22 cellular contexts compared by ENCODE assay signal in genomic region chr10:101558671-101559595, GRCh38. TPM values are rescaled to one million over a fixed set of nuclear protein-coding genes. Genes with fewer than 3 reads are reported as not detected.
DNase-seq lines count a peak whose midpoint lies in the region; ATAC-seq and TF ChIP-seq lines count a peak whose summit lies in the region.
"Had no signal": no experiment of that assay in that cellular context is flagged by ENCODE, and none has a peak within 500 bp of the region (broad histone marks: within the 10 kb centered on the region; RNA-seq: fewer than 3 reads in every experiment).

No MANE protein-coding gene starts in this region.

- ATAC-seq in stimulated activated naive CD8-positive, alpha-beta T cell treated with anti-CD3 and anti-CD28 coated beads, Interleukin-15, amount 100 ng/mL, for 72 hours, result no peak
- no peak for ATAC-seq in stimulated activated naive CD8-positive, alpha-beta T cell treated with anti-CD3 and anti-CD28 coated beads, Interleukin-15, Interleukin-2, amounts not matched to agents 100 U/mL and 50 U/mL, for 24 hours
- ATAC-seq: upper lobe of right lung had no signal

- H3K4me1 Mint-ChIP-seq in stimulated activated naive CD8-positive, alpha-beta T cell treated with anti-CD3 and anti-CD28 coated beads, Interleukin-15, amount 100 ng/mL, for 72 hours, result peaks cover 24% of the 10 kb centered on the region
- peaks cover 30% of the 10 kb centered on the region for H3K4me1 Mint-ChIP-seq in type B pancreatic cell (ENCODE audit: unreplicated experiment)
- H3K4me1 Mint-ChIP-seq: endodermal cell had no signal

- DNase-seq in stimulated activated naive CD8-positive, alpha-beta T cell treated with anti-CD3 and anti-CD28 coated beads, Interleukin-15, amount 100 ng/mL, for 72 hours, result no peak
- no peak for DNase-seq in stimulated activated naive CD8-positive, alpha-beta T cell treated with anti-CD3 and anti-CD28 coated beads, Interleukin-15, Interleukin-2, amounts not matched to agents 100 U/mL and 50 U/mL, for 24 hours
- peak; percentile 91 for DNase-seq in SK-N-DZ (ENCODE audit: low spot score)
- DNase-seq in erythroblast (lab: John Stamatoyannopoulos, UW), result no peak
- DNase-seq in type B pancreatic cell (ENCODE audit: extremely low spot score, unreplicated experiment), result peak; percentile 42
- no peak for DNase-seq in NOMO-1 treated with dmso at 0.1 percent for 144 hours (lab: John Stamatoyannopoulos, UW; ENCODE audit: unreplicated experiment)
- DNase-seq in transverse colon, result no peak
- DNase-seq in RKO (ENCODE audit: low spot score), result no peak
- DNase-seq: activated CD4-positive, CD25-positive, alpha-beta regulatory T cell; COR-L47; endodermal cell; immature natural killer cell; NCI-H1436 treated with DMSO at 0.1 percent for 48 hours; stimulated activated CD4-positive, alpha-beta T cell treated with anti-CD3 and anti-CD28 coated beads, Interleukin-1b, Interleukin-23, amount 100 ng/mL, for 48 hours; T1000; upper lobe of right lung had no signal

- H3K9me3 ChIP-seq in transverse colon, result no peaks in the 10 kb centered on the region
- H3K9me3 ChIP-seq: heart left ventricle, SJCRH30, upper lobe of right lung had no signal

- H3K36me3 Mint-ChIP-seq in type B pancreatic cell, result peaks cover 16% of the 10 kb centered on the region

- H3K27me3 Mint-ChIP-seq in stimulated activated naive CD8-positive, alpha-beta T cell treated with anti-CD3 and anti-CD28 coated beads, Interleukin-15, amount 100 ng/mL, for 72 hours, result peaks cover 5% of the 10 kb centered on the region
- peaks cover 18% of the 10 kb centered on the region for H3K27me3 Mint-ChIP-seq in type B pancreatic cell

- no peak for TF ChIP-seq CTCF in type B pancreatic cell (conservative IDR thresholded peaks at IDR 0.05)
- no peak for TF ChIP-seq CTCF in transverse colon (IDR thresholded peaks at IDR 0.05)

- peaks cover 16% of the 10 kb centered on the region for H3K27me3 ChIP-seq in transverse colon
- H3K27me3 ChIP-seq: SJCRH30, upper lobe of right lung had no signal

- TF ChIP-seq EP300 in transverse colon (IDR thresholded peaks at IDR 0.05; ENCODE audit: low read depth), result no peak

- H3K27ac ChIP-seq in transverse colon, result no peak overlapping the region
- H3K27ac ChIP-seq: heart left ventricle, parathyroid adenoma, SJCRH30, upper lobe of right lung had no signal

- H3K9me3 Mint-ChIP-seq in stimulated activated naive CD8-positive, alpha-beta T cell treated with anti-CD3 and anti-CD28 coated beads, Interleukin-15, amount 100 ng/mL, for 72 hours, result no peaks in the 10 kb centered on the region
- no peaks in the 10 kb centered on the region for H3K9me3 Mint-ChIP-seq in type B pancreatic cell
- H3K9me3 Mint-ChIP-seq: activated naive CD4-positive, alpha-beta T cell treated with anti-CD3 and anti-CD28 coated beads for 36 hours; endodermal cell; immature natural killer cell; stimulated activated naive CD8-positive, alpha-beta T cell treated with anti-CD3 and anti-CD28 coated beads, Interleukin-15, Interleukin-2, amounts not matched to agents 100 ng/mL and 50 ng/mL, for 24 hours had no signal

- in situ Hi-C loops in transverse colon (cut with MboI; ENCODE audit: low pct_ligation_motif_present in 1 of 4, low pct_unique_long_range_greater_than_20kb in 1 of 4, low sequenced_read_pairs in 3 of 4), result loop anchor here (25.0 kb wide), 3 partner anchors 247 to 347 kb away; no protein-coding TSS in a partner anchor

- TF ChIP-seq POLR2A in erythroblast (IDR thresholded peaks at IDR 0.05; ENCODE audit: low read length) (peak; percentile 3), transverse colon (IDR thresholded peaks at IDR 0.05) (no peak)

- WGBS in transverse colon (ENCODE audit: low coverage in 1 of 2), 2 donors, result 50% methylated on average over 18 of the region's 18 CpGs; no CpG with 5 or more reads in 1 of the 2 donors

- H3K4me3 Mint-ChIP-seq in stimulated activated naive CD8-positive, alpha-beta T cell treated with anti-CD3 and anti-CD28 coated beads, Interleukin-15, amount 100 ng/mL, for 72 hours, result no peak overlapping the region
- H3K4me3 Mint-ChIP-seq in type B pancreatic cell, result no peak overlapping the region
- H3K4me3 Mint-ChIP-seq: activated naive CD4-positive, alpha-beta T cell treated with anti-CD3 and anti-CD28 coated beads for 36 hours; endodermal cell; stimulated activated naive CD8-positive, alpha-beta T cell treated with anti-CD3 and anti-CD28 coated beads, Interleukin-15, Interleukin-2, amounts not matched to agents 100 ng/mL and 50 ng/mL, for 24 hours had no signal

- intact Hi-C loops in transverse colon (cut with DNase I; ENCODE audit: low total_unique reads), result no loop called here

- H3K36me3 ChIP-seq in transverse colon, result no peaks in the 10 kb centered on the region
- H3K36me3 ChIP-seq: SJCRH30, upper lobe of right lung had no signal

- peak overlapping the region; percentile 1 to 45 for H3K27ac Mint-ChIP-seq in stimulated activated naive CD8-positive, alpha-beta T cell treated with anti-CD3 and anti-CD28 coated beads, Interleukin-15, amount 100 ng/mL, for 72 hours
- no peak overlapping the region for H3K27ac Mint-ChIP-seq in type B pancreatic cell
- H3K27ac Mint-ChIP-seq: activated naive CD4-positive, alpha-beta T cell treated with anti-CD3 and anti-CD28 coated beads for 36 hours; endodermal cell; stimulated activated naive CD8-positive, alpha-beta T cell treated with anti-CD3 and anti-CD28 coated beads, Interleukin-15, Interleukin-2, amounts not matched to agents 100 ng/mL and 50 ng/mL, for 24 hours had no signal

- H3K4me3 ChIP-seq in transverse colon, result no peak overlapping the region
- H3K4me3 ChIP-seq: heart left ventricle, lung, SJCRH30, upper lobe of right lung had no signal

- H3K4me1 ChIP-seq in transverse colon, result no peaks in the 10 kb centered on the region
- H3K4me1 ChIP-seq: parathyroid adenoma, upper lobe of right lung had no signal

RNA-seq across cellular contexts. Expression of gene POLL, which starts 29.1 kb away (rescaled TPM):
- 13.1 and 19.5 TPM in 2 replicates for polyA plus RNA-seq in SK-N-DZ (2014; cell fraction: cytosol; rRNA removed)
- polyA plus RNA-seq in SK-N-DZ (2014; cell fraction: nucleus; rRNA removed), result 32.9 and 44.4 TPM in 2 replicates
- total RNA-seq in type B pancreatic cell (ENCODE audit: low replicate concordance) (39.3 and 39.8 TPM in 2 replicates), transverse colon (10 to 100 TPM; 23.9 to 89.8 (median 29.8) TPM)

RNA-seq across cellular contexts. Expression of gene DPCD, which starts 29.2 kb away (rescaled TPM):
- polyA plus RNA-seq in SK-N-DZ (2014; cell fraction: cytosol; rRNA removed), result 59.7 and 66.7 TPM in 2 replicates
- 31.6 and 34.6 TPM in 2 replicates for polyA plus RNA-seq in SK-N-DZ (2014; cell fraction: nucleus; rRNA removed)
- total RNA-seq in type B pancreatic cell (ENCODE audit: low replicate concordance) (32.3 and 37.3 TPM in 2 replicates), transverse colon (10 to 100 TPM in 2 of 4 donors, 1 to 10 TPM in 1, not detected in 1; 8.2 to 15.7 (median 13.5) TPM)

Comparison
In these comparisons a context has a peak if more than half of its experiments do, and no peak if none do; other contexts are left out.
1. DNase-seq: peak in SK-N-DZ (single experiment) and type B pancreatic cell (single experiment); none in stimulated activated naive CD8-positive, alpha-beta T cell treated with anti-CD3 and anti-CD28 coated beads, Interleukin-15, amount 100 ng/mL, for 72 hours (0 of 2), stimulated activated naive CD8-positive, alpha-beta T cell treated with anti-CD3 and anti-CD28 coated beads, Interleukin-15, Interleukin-2, amounts not matched to agents 100 U/mL and 50 U/mL, for 24 hours (single experiment), erythroblast (0 of 2), NOMO-1 treated with dmso at 0.1 percent for 144 hours (single experiment), transverse colon (single experiment) and RKO (single experiment).